8 cellular contexts compared by ENCODE assay signal in genomic region chr1:169108897-169109560, GRCh38. TPM values are rescaled to one million over a fixed set of nuclear protein-coding genes. Genes with fewer than 3 reads are reported as not detected.
DNase-seq lines count a peak whose midpoint lies in the region; ATAC-seq and TF ChIP-seq lines count a peak whose summit lies in the region.

No MANE protein-coding gene starts in this region.

- peaks cover 22% of the 10 kb centered on the region for H3K27me3 Mint-ChIP-seq in IgD-negative memory B cell
- H3K27me3 Mint-ChIP-seq in activated naive CD8-positive, alpha-beta T cell treated with anti-CD3 and anti-CD28 coated beads, Interleukin-2, amount 10 ng/mL, durations not matched to agents 7 days and 5 days, result no peaks in the 10 kb centered on the region

- TF ChIP-seq CTCF in kidney epithelial cell (IDR thresholded peaks at IDR 0.05; ENCODE audit: insufficient read depth, low read length, poor library complexity, severe bottlenecking), result peak; percentile 42
- peak in 1 of 2 donors; percentile 8 for TF ChIP-seq CTCF in suprapubic skin (IDR thresholded peaks at IDR 0.05)

- WGBS in suprapubic skin, result 74% methylated on average over 10 of the region's 10 CpGs

- peak overlapping the region; percentile 91 for H3K27ac ChIP-seq in suprapubic skin

- TF ChIP-seq POLR2A in suprapubic skin (IDR thresholded peaks at IDR 0.05), result no peak

- no peaks in the 10 kb centered on the region for H3K36me3 Mint-ChIP-seq in IgD-negative memory B cell
- H3K36me3 Mint-ChIP-seq in activated naive CD8-positive, alpha-beta T cell treated with anti-CD3 and anti-CD28 coated beads, Interleukin-2, amount 10 ng/mL, durations not matched to agents 7 days and 5 days, result peaks cover 22% of the 10 kb centered on the region

- DNase-seq in NCI-H2107 treated with DMSO at 0.1 percent for 48 hours (lab: John Stamatoyannopoulos, UW; ENCODE audit: unreplicated experiment) (peak; percentile 67), NCI-H2107 (lab: John Stamatoyannopoulos, UW) (no peak), kidney epithelial cell (ENCODE audit: low read depth) (no peak), suprapubic skin (ENCODE audit: low spot score in 2 of 2) (no peak), middle frontal gyrus (ENCODE audit: extremely low spot score, low spot score) (no peak)
- no peak for DNase-seq in activated naive CD8-positive, alpha-beta T cell treated with anti-CD3 and anti-CD28 coated beads, Interleukin-2, amount 10 ng/mL, durations not matched to agents 7 days and 5 days

- no peak for ATAC-seq in activated naive CD8-positive, alpha-beta T cell treated with anti-CD3 and anti-CD28 coated beads, Interleukin-2, amount 10 ng/mL, durations not matched to agents 7 days and 5 days (ENCODE audit: low read depth)
- no peak for ATAC-seq in HG02763 (IDR thresholded peaks at IDR 0.05; ENCODE audit: unreplicated experiment)

- H3K4me3 Mint-ChIP-seq in IgD-negative memory B cell, result peak overlapping the region in 3 of 4 donors; percentile 9 to 92 (median 91)
- H3K4me3 Mint-ChIP-seq in activated naive CD8-positive, alpha-beta T cell treated with anti-CD3 and anti-CD28 coated beads, Interleukin-2, amount 10 ng/mL, durations not matched to agents 7 days and 5 days, result peak overlapping the region; percentile 89

- H3K4me1 ChIP-seq in suprapubic skin, result peaks cover 43% of the 10 kb centered on the region

- H3K9me3 ChIP-seq in suprapubic skin, result no peaks in the 10 kb centered on the region

- H3K27ac Mint-ChIP-seq in IgD-negative memory B cell, result peak overlapping the region in 2 of 3 donors; percentile 39 to 64
- no peak overlapping the region for H3K27ac Mint-ChIP-seq in activated naive CD8-positive, alpha-beta T cell treated with anti-CD3 and anti-CD28 coated beads, Interleukin-2, amount 10 ng/mL, durations not matched to agents 7 days and 5 days

- POLR2A ChIA-PET in activated naive CD8-positive, alpha-beta T cell treated with anti-CD3 and anti-CD28 coated beads, Interleukin-2, amount 10 ng/mL, durations not matched to agents 7 days and 5 days (lab: Charles Lee), result interaction anchor here (0.7 kb wide), 1 partner anchor 608 kb away, joined by 3 read pairs; no protein-coding TSS in a partner anchor

- H3K27me3 ChIP-seq in kidney epithelial cell (ENCODE audit: control insufficient read depth, insufficient read depth, low read length) (no peaks in the 10 kb centered on the region), suprapubic skin (no peaks in the 10 kb centered on the region)

- TF ChIP-seq EP300 in suprapubic skin (IDR thresholded peaks at IDR 0.05), result no peak

- peaks cover 9 to 14% (median 10%) of the 10 kb centered on the region in 3 donors for H3K4me1 Mint-ChIP-seq in IgD-negative memory B cell
- H3K4me1 Mint-ChIP-seq in activated naive CD8-positive, alpha-beta T cell treated with anti-CD3 and anti-CD28 coated beads, Interleukin-2, amount 10 ng/mL, durations not matched to agents 7 days and 5 days, result peaks cover 34% of the 10 kb centered on the region

- no peaks in the 10 kb centered on the region for H3K9me3 Mint-ChIP-seq in IgD-negative memory B cell
- H3K9me3 Mint-ChIP-seq in activated naive CD8-positive, alpha-beta T cell treated with anti-CD3 and anti-CD28 coated beads, Interleukin-2, amount 10 ng/mL, durations not matched to agents 7 days and 5 days, result no peaks in the 10 kb centered on the region

- no peaks in the 10 kb centered on the region for H3K36me3 ChIP-seq in kidney epithelial cell (ENCODE audit: control insufficient read depth, insufficient read depth, low read length)
- no peaks in the 10 kb centered on the region for H3K36me3 ChIP-seq in suprapubic skin

- H3K4me3 ChIP-seq in kidney epithelial cell (ENCODE audit: low read depth, low read length) (peak overlapping the region; percentile 84), suprapubic skin (peak overlapping the region; percentile 92)

RNA-seq across cellular contexts. Expression of gene ATP1B1, which starts 2.5 kb away (rescaled TPM):
- polyA plus RNA-seq in IgD-negative memory B cell, result 2.2 TPM
- total RNA-seq in activated naive CD8-positive, alpha-beta T cell treated with anti-CD3 and anti-CD28 coated beads, Interleukin-2, amount 10 ng/mL, durations not matched to agents 7 days and 5 days, result 10 to 100 TPM; 12.2 to 13.3 TPM
- total RNA-seq in kidney epithelial cell (62.1 and 77.3 TPM in 2 replicates), suprapubic skin (100 to 1,000 TPM in 2 of 4 donors, 10 to 100 TPM in 2; 63.3 to 150 (median 108) TPM)
